18 cellular contexts compared by ENCODE assay signal in genomic region chr6:161318456-161318855, GRCh38. TPM values are rescaled to one million over a fixed set of nuclear protein-coding genes. Genes with fewer than 3 reads are reported as not detected.
DNase-seq lines count a peak whose midpoint lies in the region; ATAC-seq, FAIRE-seq and TF ChIP-seq lines count a peak whose summit lies in the region.
"Had no signal": no experiment of that assay in that cellular context is flagged by ENCODE, and none has a peak within 500 bp of the region (broad histone marks: within the 10 kb centered on the region; RNA-seq: fewer than 3 reads in every experiment).

No MANE protein-coding gene starts in this region.

- 64 to 76% methylated on average over 5 to 6 of the region's 6 CpGs for WGBS in transverse colon (ENCODE audit: low coverage in 1 of 2), 2 donors

- peak; percentile 54 for DNase-seq in Calu3
- peak; percentile 22 for DNase-seq in RPMI7951 (ENCODE audit: low read depth)
- peak; percentile 39 to 42 for DNase-seq in frontal cortex (ENCODE audit: low spot score in 2 of 2)
- DNase-seq in pons (ENCODE audit: low spot score): peak; percentile 97
- no peak for DNase-seq in ACHN
- no peak for DNase-seq in transverse colon
- DNase-seq: activated naive CD4-positive, alpha-beta T cell treated with Interleukin-2 at 50 U/mL for 16 hours; cortex of kidney; HCEC 1CT; lower lobe of right lung; naive thymus-derived CD4-positive, alpha-beta T cell; NCI-H524; PC-3 had no signal

- peaks cover 10% of the 10 kb centered on the region for H3K9me3 Mint-ChIP-seq in Calu3 (ENCODE audit: low read depth, unreplicated experiment)

- no peak for TF ChIP-seq POLR2A in transverse colon (IDR thresholded peaks at IDR 0.05)

- H3K4me1 Mint-ChIP-seq in Calu3 (ENCODE audit: low read depth, unreplicated experiment): peaks cover 29% of the 10 kb centered on the region
- H3K4me1 Mint-ChIP-seq: naive thymus-derived CD4-positive, alpha-beta T cell had no signal

- H3K27ac ChIP-seq in transverse colon: no peak overlapping the region
- H3K27ac ChIP-seq: epithelial cell of prostate, gastroesophageal sphincter, lower lobe of right lung had no signal

- no peaks in the 10 kb centered on the region for H3K9me3 ChIP-seq in transverse colon
- H3K9me3 ChIP-seq: lower lobe of right lung had no signal

- TF ChIP-seq EP300 in transverse colon (IDR thresholded peaks at IDR 0.05; ENCODE audit: low read depth): no peak

- H3K27me3 ChIP-seq in transverse colon: no peaks in the 10 kb centered on the region
- H3K27me3 ChIP-seq: gastroesophageal sphincter had no signal

- no peaks in the 10 kb centered on the region for H3K4me1 ChIP-seq in transverse colon
- H3K4me1 ChIP-seq: gastroesophageal sphincter, lower lobe of right lung had no signal

- ATAC-seq in HG03460 (IDR thresholded peaks at IDR 0.05; ENCODE audit: unreplicated experiment) (no peak), HG02840 (IDR thresholded peaks at IDR 0.05; ENCODE audit: low FRiP score, unreplicated experiment) (no peak)
- ATAC-seq: gastroesophageal sphincter; lower lobe of right lung; naive thymus-derived CD4-positive, alpha-beta T cell; PC-3 had no signal

- TF ChIP-seq CTCF in Calu3 (IDR thresholded peaks at IDR 0.05; ENCODE audit: unreplicated experiment) (no peak), transverse colon (IDR thresholded peaks at IDR 0.05) (no peak)

- H3K4me3 ChIP-seq in transverse colon: no peak overlapping the region
- H3K4me3 ChIP-seq: gastroesophageal sphincter, lower lobe of right lung had no signal

- no peaks in the 10 kb centered on the region for H3K36me3 ChIP-seq in transverse colon
- H3K36me3 ChIP-seq: gastroesophageal sphincter, lower lobe of right lung had no signal

- in situ Hi-C loops in ACHN (cut with HindIII; ENCODE audit: low pct_ligation_motif_present, low pct_unique_long_range_greater_than_20kb, low sequenced_read_pairs): no loop called here
- in situ Hi-C loops in transverse colon (cut with MboI; ENCODE audit: low pct_ligation_motif_present in 1 of 4, low pct_unique_long_range_greater_than_20kb in 1 of 4, low sequenced_read_pairs in 3 of 4): no loop called here

- no TSS peak for BruUV-seq in Calu3 (replicated peaks; lab: Mats Ljungman, UMichigan)

- H3K4me3 Mint-ChIP-seq in Calu3 (ENCODE audit: low read depth, unreplicated experiment): no peak overlapping the region
- H3K4me3 Mint-ChIP-seq: naive thymus-derived CD4-positive, alpha-beta T cell; stimulated activated naive CD8-positive, alpha-beta T cell treated with anti-CD3 and anti-CD28 coated beads, Interleukin-15, Interleukin-2, amounts not matched to agents 100 ng/mL and 50 ng/mL, for 24 hours had no signal

- peak overlapping the region; percentile 74 for H3K27ac Mint-ChIP-seq in Calu3 (ENCODE audit: unreplicated experiment)
- H3K27ac Mint-ChIP-seq: naive thymus-derived CD4-positive, alpha-beta T cell; stimulated activated naive CD8-positive, alpha-beta T cell treated with anti-CD3 and anti-CD28 coated beads, Interleukin-15, Interleukin-2, amounts not matched to agents 100 ng/mL and 50 ng/mL, for 24 hours had no signal

- intact Hi-C loops in Calu3 (cut with micrococcal nuclease; ENCODE audit: unreplicated experiment) (loop anchor here (5.0 kb wide), 2 partner anchors 46 to 49 kb away; partner anchors contain the start of gene AGPAT4), transverse colon (cut with DNase I; ENCODE audit: low total_unique reads) (no loop called here)

- no peaks in the 10 kb centered on the region for H3K36me3 Mint-ChIP-seq in Calu3 (ENCODE audit: insufficient read depth, unreplicated experiment)

- CTCF ChIA-PET in Calu3 (lab: Charles Lee): interaction anchor here (0.7 kb wide), 1 partner anchor 44 kb away, joined by 6 read pairs; the partner anchor contains the start of gene AGPAT4

- peak; percentile 17 for FAIRE-seq in frontal cortex (lab: Jason Lieb, UNC)

- H3K27me3 Mint-ChIP-seq in Calu3 (ENCODE audit: unreplicated experiment): no peaks in the 10 kb centered on the region

RNA-seq across cellular contexts. Expression of gene AGPAT4, which starts 44.6 kb away (rescaled TPM):
- 8.7 and 11.3 TPM in 2 replicates for total RNA-seq in Calu3 (2022)
- 15.5 and 16.2 TPM in 2 replicates for total RNA-seq in RPMI7951 (2014; rRNA removed; shearing (Covaris generic))
- total RNA-seq in frontal cortex: 44.4 TPM
- 1 to 10 TPM; 2.2 to 6.4 (median 4.4) TPM for total RNA-seq in transverse colon

Comparison
In these comparisons a context has a peak if more than half of its experiments do, and no peak if none do; other contexts are left out.
1. DNase-seq: peak in Calu3 (single experiment), RPMI7951 (single experiment), frontal cortex (2 of 2) and pons (single experiment); none in ACHN (single experiment) and transverse colon (single experiment).